In the genomic region with DNA sequence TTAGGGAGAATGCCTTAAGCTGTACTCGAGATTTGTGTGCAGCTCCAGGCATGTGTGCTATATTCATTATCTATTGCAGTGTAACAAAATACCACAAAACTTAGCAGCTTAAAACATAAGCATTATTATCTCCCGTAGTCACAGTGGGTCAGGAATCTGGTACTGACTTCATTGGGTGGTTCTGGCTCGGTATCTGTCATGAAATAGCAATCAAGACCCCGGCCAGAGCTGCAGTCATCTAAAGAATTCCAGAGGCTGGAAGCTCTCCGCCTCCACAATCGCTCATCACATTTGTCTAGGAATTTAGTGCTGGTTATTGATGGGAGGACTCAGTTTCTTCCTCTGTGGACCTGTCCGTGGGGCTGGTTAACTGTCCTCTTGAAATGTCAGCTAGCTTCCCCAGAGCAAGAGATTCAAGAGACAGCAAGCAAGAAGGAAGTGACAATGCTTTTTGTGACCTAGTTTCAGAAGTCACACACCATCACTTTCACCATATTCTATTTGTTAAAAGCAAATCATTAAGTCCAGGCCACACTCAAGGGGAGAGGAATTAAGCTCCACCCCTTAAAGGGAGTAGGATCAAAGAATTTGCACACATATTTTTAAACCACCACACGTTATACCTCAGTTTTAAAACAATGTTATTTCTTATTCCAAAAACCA, we compare ENCODE assay signal across 20 cellular contexts.
DNase-seq lines count a peak whose midpoint lies in the region; ATAC-seq, FAIRE-seq and TF ChIP-seq lines count a peak whose summit lies in the region.
"Had no signal": no experiment of that assay in that cellular context is flagged by ENCODE, and none has a peak within 500 bp of the region (broad histone marks: within the 10 kb centered on the region; RNA-seq: fewer than 3 reads in every experiment).

No MANE protein-coding gene starts in this region.

- no peak for TF ChIP-seq RAD21 in GM12878 (IDR thresholded peaks at IDR 0.05; ENCODE audit: insufficient read depth, low read depth, low read length)

- TF ChIP-seq POLR2A in GM12878 (IDR thresholded peaks at IDR 0.05; ENCODE audit: low read depth, low read length) (no peak), prostate gland (IDR thresholded peaks at IDR 0.05) (no peak)

- no peak for TF ChIP-seq EP300 in GM12878 (IDR thresholded peaks at IDR 0.05; ENCODE audit: borderline replicate concordance in 1 of 2, control insufficient read depth in 1 of 2, low read depth in 2 of 2, low read length in 2 of 2)

- SMC1A ChIA-PET in GM12878 (lab: Charles Lee; ENCODE audit: uncharacterized antibody, unreplicated experiment): no interaction called here

- in situ Hi-C loops in GM12878 (cut with MboI): no loop called here

- no peaks in the 10 kb centered on the region for H3K36me3 Mint-ChIP-seq in activated CD8-positive, alpha-beta T cell treated with anti-CD3 and anti-CD28 coated beads for 36 hours (ENCODE audit: low read depth)

- BruUV-seq in GM12878 (replicated peaks; lab: Mats Ljungman, UMichigan): no TSS peak

- DNase-seq in EH (ENCODE audit: low read depth) (peak; percentile 50), GM12878 (ENCODE audit: low read depth, low spot score) (no peak), mucosa of gallbladder (ENCODE audit: low spot score) (peak; percentile 3), prostate gland (ENCODE audit: low spot score) (no peak)
- DNase-seq in activated naive CD4-positive, alpha-beta T cell treated with anti-CD3 and anti-CD28 coated beads, Interleukin-2, amount 50 U/mL, for 16 hours: no peak
- no peak for DNase-seq in activated CD8-positive, alpha-beta T cell treated with anti-CD3 and anti-CD28 coated beads for 36 hours
- DNase-seq: C1 segment of cervical spinal cord, DMS153, Karpas-422, MM.1S, NCI-H1105 treated with DMSO at 0.1 percent for 48 hours, NCI-H1930, NCI-H2171, NCI-H446 treated with DMSO at 0.1 percent for 48 hours, NCI-H82, SHP77 had no signal

- POLR2A ChIA-PET in GM12878 (lab: Charles Lee): no interaction called here
- POLR2A ChIA-PET in activated CD8-positive, alpha-beta T cell treated with anti-CD3 and anti-CD28 coated beads for 36 hours (lab: Charles Lee): interaction anchor here (1.1 kb wide), 1 partner anchor 7 kb away, joined by 3 read pairs; no protein-coding TSS in a partner anchor

- H3K9me3 ChIP-seq in GM12878 (replicated peaks; ENCODE audit: control insufficient read depth, insufficient read depth, low read length): no peaks in the 10 kb centered on the region; the same call in 2 of the 3 replicates
- no peaks in the 10 kb centered on the region for H3K9me3 ChIP-seq in prostate gland

- RAD21 ChIA-PET in GM12878 (lab: Charles Lee; ENCODE audit: unreplicated experiment): no interaction called here

- WGBS in GM12878 (ENCODE audit: insufficient coverage, insufficient replicate concordance, low lambda C conversion rate, missing lambda C conversion rate): 47% methylated on average over 8 of the region's 8 CpGs
- 93% methylated on average over 8 of the region's 8 CpGs for WGBS in prostate gland

- ATAC-seq in GM18520 (IDR thresholded peaks at IDR 0.05; ENCODE audit: unreplicated experiment) (peak; percentile 52), GM12878 (peak; percentile 33; the same call in 1 of the 3 replicates)
- ATAC-seq in activated CD8-positive, alpha-beta T cell treated with anti-CD3 and anti-CD28 coated beads for 36 hours: no peak
- ATAC-seq: HepG2, Panc1 had no signal

- no peaks in the 10 kb centered on the region; a peak in 1 of 4 replicates for H3K27me3 ChIP-seq in GM12878 (replicated peaks in 1 of 2; ENCODE audit: control insufficient read depth in 2 of 2, insufficient read depth in 2 of 2, low read length in 1 of 2)
- H3K27me3 ChIP-seq in prostate gland (replicated peaks; ENCODE audit: insufficient read depth): no peaks in the 10 kb centered on the region

- H3K4me3 Mint-ChIP-seq in activated CD8-positive, alpha-beta T cell treated with anti-CD3 and anti-CD28 coated beads for 36 hours: no peak overlapping the region

- intact Hi-C loops in GM12878 (cut with micrococcal nuclease; ENCODE audit: unreplicated experiment): no loop called here
- intact Hi-C loops in activated CD8-positive, alpha-beta T cell treated with anti-CD3 and anti-CD28 coated beads for 36 hours (cut with micrococcal nuclease): no loop called here
- intact Hi-C loops in prostate gland (cut with DNase I): no loop called here

- H3K36me3 ChIP-seq in GM12878 (ENCODE audit: control insufficient read depth in 2 of 2, insufficient read depth in 2 of 2, low read length in 1 of 2) (no peaks in the 10 kb centered on the region), prostate gland (no peaks in the 10 kb centered on the region)

- H4K20me1 ChIP-seq in GM12878 (ENCODE audit: control insufficient read depth, insufficient read depth): no peaks in the 10 kb centered on the region

- H3K27ac Mint-ChIP-seq in activated CD8-positive, alpha-beta T cell treated with anti-CD3 and anti-CD28 coated beads for 36 hours: no peak overlapping the region

- no peak for TF ChIP-seq CTCF in GM12878 (IDR thresholded peaks at IDR 0.05 in 2 of 3, conservative IDR thresholded peaks at IDR 0.05 in 1 of 3; ENCODE audit: control insufficient read depth in 2 of 3, extremely low read depth in 1 of 3, insufficient read depth in 1 of 3, low read depth in 3 of 3, low read length in 3 of 3)
- no peak for TF ChIP-seq CTCF in activated CD8-positive, alpha-beta T cell treated with anti-CD3 and anti-CD28 coated beads for 36 hours (IDR thresholded peaks at IDR 0.05)
- TF ChIP-seq CTCF in prostate gland (IDR thresholded peaks at IDR 0.05): no peak

- H3K9me3 Mint-ChIP-seq in activated CD8-positive, alpha-beta T cell treated with anti-CD3 and anti-CD28 coated beads for 36 hours: no peaks in the 10 kb centered on the region

- no peaks in the 10 kb centered on the region for H3K79me2 ChIP-seq in GM12878 (ENCODE audit: control insufficient read depth, insufficient read depth, low read length)

- H3K4me1 Mint-ChIP-seq in activated CD8-positive, alpha-beta T cell treated with anti-CD3 and anti-CD28 coated beads for 36 hours (ENCODE audit: low read depth): peaks cover 2% of the 10 kb centered on the region

- H3K4me3 ChIP-seq in GM12878 (no peak overlapping the region), prostate gland (no peak overlapping the region)

- no peak overlapping the region for H3K4me2 ChIP-seq in GM12878 (ENCODE audit: control insufficient read depth, insufficient read depth)

- no peaks in the 10 kb centered on the region for H3K4me1 ChIP-seq in GM12878 (ENCODE audit: control insufficient read depth, insufficient read depth, low read length)
- no peaks in the 10 kb centered on the region for H3K4me1 ChIP-seq in prostate gland (replicated peaks)

- H3K27me3 Mint-ChIP-seq in activated CD8-positive, alpha-beta T cell treated with anti-CD3 and anti-CD28 coated beads for 36 hours: no peaks in the 10 kb centered on the region

- no peak overlapping the region for H2AFZ ChIP-seq in GM12878 (ENCODE audit: control insufficient read depth, low read depth, low read length)

- CTCF ChIA-PET in GM12878 (lab: Yijun Ruan, JAX): interaction anchor here (1.1 to 1.3 kb wide), 2 partner anchors 147 to 813 kb away, joined by 3 read pairs; no protein-coding TSS in a partner anchor
- CTCF ChIA-PET in activated CD8-positive, alpha-beta T cell treated with anti-CD3 and anti-CD28 coated beads for 36 hours (lab: Charles Lee): interaction anchor here (0.9 kb wide), 1 partner anchor 908 kb away, joined by 3 read pairs; no protein-coding TSS in a partner anchor

- H3K27ac ChIP-seq in GM12878 (ENCODE audit: control insufficient read depth, insufficient read depth): no peak overlapping the region
- H3K27ac ChIP-seq in prostate gland: no peak overlapping the region

- FAIRE-seq in GM12878 (lab: Jason Lieb, UNC): no peak
- FAIRE-seq: H54, HepG2 had no signal

- H3K9ac ChIP-seq in GM12878 (ENCODE audit: control insufficient read depth, insufficient read depth, low read length): no peak overlapping the region

TF ChIP-seq in GM12878, 131 proteins besides CTCF, POLR2A, EP300 and RAD21:
- no peak for TF ChIP-seq CREM (IDR thresholded peaks at IDR 0.05; ENCODE audit: low read depth)
- TF ChIP-seq, protein P1, sequence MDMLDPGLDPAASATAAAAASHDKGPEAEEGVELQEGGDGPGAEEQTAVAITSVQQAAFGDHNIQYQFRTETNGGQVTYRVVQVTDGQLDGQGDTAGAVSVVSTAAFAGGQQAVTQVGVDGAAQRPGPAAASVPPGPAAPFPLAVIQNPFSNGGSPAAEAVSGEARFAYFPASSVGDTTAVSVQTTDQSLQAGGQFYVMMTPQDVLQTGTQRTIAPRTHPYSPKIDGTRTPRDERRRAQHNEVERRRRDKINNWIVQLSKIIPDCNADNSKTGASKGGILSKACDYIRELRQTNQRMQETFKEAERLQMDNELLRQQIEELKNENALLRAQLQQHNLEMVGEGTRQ (IDR thresholded peaks at IDR 0.05; ENCODE audit: borderline replicate concordance, low read depth, low read length): no peak
- TF ChIP-seq SIN3A (IDR thresholded peaks at IDR 0.05; ENCODE audit: low read depth, low read length): no peak
- TF ChIP-seq MTA3 (IDR thresholded peaks at IDR 0.05; ENCODE audit: borderline replicate concordance, low read length): no peak
- no peak for TF ChIP-seq HDAC2 (IDR thresholded peaks at IDR 0.05)
- TF ChIP-seq CBX5 (IDR thresholded peaks at IDR 0.05; ENCODE audit: low read depth): no peak
- no peak for TF ChIP-seq SRF (IDR thresholded peaks at IDR 0.05; ENCODE audit: low read depth in 2 of 2, low read length in 2 of 2)
- no peak for TF ChIP-seq ZNF207 (IDR thresholded peaks at IDR 0.05; ENCODE audit: borderline replicate concordance)
- no peak for TF ChIP-seq TCF7 (IDR thresholded peaks at IDR 0.05; ENCODE audit: borderline replicate concordance)
- no peak for TF ChIP-seq HDAC6 (IDR thresholded peaks at IDR 0.05; ENCODE audit: unreplicated experiment)
- no peak for TF ChIP-seq MTA2 (IDR thresholded peaks at IDR 0.05; ENCODE audit: low read depth)
- no peak for TF ChIP-seq NRF1 (conservative IDR thresholded peaks at IDR 0.05; ENCODE audit: low read depth, low read length)
- no peak for TF ChIP-seq ZSCAN29 (IDR thresholded peaks at IDR 0.05)
TF ChIP-seq in GM12878: peak in this region for 0.

Comparison
In these comparisons a context has a peak if more than half of its experiments do, and no peak if none do; other contexts are left out.
1. DNase-seq: peak in EH (single experiment) and mucosa of gallbladder (single experiment); none in GM12878 (single experiment), activated naive CD4-positive, alpha-beta T cell treated with anti-CD3 and anti-CD28 coated beads, Interleukin-2, amount 50 U/mL, for 16 hours (single experiment), activated CD8-positive, alpha-beta T cell treated with anti-CD3 and anti-CD28 coated beads for 36 hours (single experiment) and prostate gland (single experiment).